Comparison of ENCODE assay signal across 20 cellular contexts in the genomic region with DNA sequence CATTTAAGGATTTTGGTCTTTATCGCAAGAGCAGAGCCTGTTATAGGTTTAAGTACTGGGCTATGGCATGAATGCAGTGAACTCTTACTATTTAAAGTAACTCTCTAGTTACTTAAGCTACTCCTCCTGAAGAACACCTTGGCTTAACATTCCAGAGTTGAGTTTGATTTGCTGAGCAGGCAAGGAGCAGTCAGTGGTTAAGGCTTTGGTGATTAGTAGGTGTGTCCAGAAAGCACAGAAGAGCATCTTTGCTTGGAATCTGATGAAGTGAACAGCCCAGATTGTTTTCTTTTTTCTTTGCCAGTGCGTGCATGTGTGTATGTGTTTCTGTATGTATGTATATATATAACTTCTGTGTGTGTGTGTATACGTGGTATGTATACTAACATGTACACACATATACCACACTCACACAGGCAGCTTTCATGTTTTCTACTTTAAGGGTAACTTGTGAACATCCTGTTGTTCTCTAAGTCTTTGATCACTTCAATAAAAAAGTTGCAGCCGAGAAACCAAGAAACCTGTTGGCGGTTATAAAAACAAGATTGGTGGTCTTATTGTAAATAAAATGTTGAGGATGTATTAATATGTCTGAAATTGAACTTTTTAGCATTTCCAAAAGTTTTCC. TPM values are rescaled to one million over a fixed set of nuclear protein-coding genes. Genes with fewer than 3 reads are reported as not detected.
A peak's percentile ranks its signal among the peaks of the same experiment; 100 is the strongest.
DNase-seq lines count a peak whose midpoint lies in the region; ATAC-seq and TF ChIP-seq lines count a peak whose summit lies in the region.
"Had no signal": no experiment of that assay in that cellular context is flagged by ENCODE, and none has a peak within 500 bp of the region (broad histone marks: within the 10 kb centered on the region; RNA-seq: fewer than 3 reads in every experiment).

No MANE protein-coding gene starts in this region.

- POLR2A ChIA-PET in T-cell (lab: Charles Lee) = no interaction called here

- H3K4me3 ChIP-seq in cardiac muscle cell (no peak overlapping the region), lower lobe of right lung (no peak overlapping the region)
- H3K4me3 ChIP-seq: breast epithelium, GM23248, heart left ventricle, left ventricle myocardium inferior had no signal

- peak; percentile 57 to 81 (median 72) for ATAC-seq in T-cell (replicated peaks in 1 of 4)
- ATAC-seq in lower lobe of right lung = peak; percentile 36 to 59
- no peak for ATAC-seq in HG02642 (IDR thresholded peaks at IDR 0.05; ENCODE audit: poor library complexity, unreplicated experiment)
- ATAC-seq in GM18873 (IDR thresholded peaks at IDR 0.05; ENCODE audit: low FRiP score, unreplicated experiment) = no peak
- no peak for ATAC-seq in GM21717 (IDR thresholded peaks at IDR 0.05; ENCODE audit: unreplicated experiment)

- DNase-seq in cardiac muscle cell (ENCODE audit: low read depth in 1 of 2, low spot score in 1 of 2) (peak in 1 of 2 donors; percentile 28), cardiac septum (ENCODE audit: low spot score) (no peak), T-cell (peak in 2 of 34 experiments; percentile 12 to 19), lower lobe of right lung (no peak), NCI-H1930 (lab: John Stamatoyannopoulos, UW) (no peak)
- DNase-seq: activated CD4-positive, alpha-beta T cell treated with anti-CD3 and anti-CD28 coated beads, Interleukin-2, amount 50 U/mL, for 48 hours; dermis blood vessel endothelial cell; DMS53; heart left ventricle; left ventricle myocardium inferior; MM.1S; NCI-H82; nucleus accumbens; SHP77 had no signal

- H3K36me3 Mint-ChIP-seq in T-cell = peaks cover 32% of the 10 kb centered on the region

- H3K27ac Mint-ChIP-seq in T-cell = peak overlapping the region; percentile 85 to 88
- H3K27ac Mint-ChIP-seq: IgD-negative memory B cell had no signal

- H3K9me3 Mint-ChIP-seq in T-cell = no peaks in the 10 kb centered on the region
- H3K9me3 Mint-ChIP-seq: IgD-negative memory B cell had no signal

- intact Hi-C loops in cardiac septum (cut with DNase I) (no loop called here), lower lobe of right lung (cut with DNase I) (no loop called here)

- H3K4me3 Mint-ChIP-seq in T-cell = peak overlapping the region in 2 of 3 donors; percentile 14 to 52
- H3K4me3 Mint-ChIP-seq: IgD-negative memory B cell had no signal

- H3K9me3 ChIP-seq in cardiac muscle cell (ENCODE audit: low read depth) = no peaks in the 10 kb centered on the region
- H3K9me3 ChIP-seq in lower lobe of right lung = no peaks in the 10 kb centered on the region
- H3K9me3 ChIP-seq: breast epithelium, heart left ventricle, left ventricle myocardium inferior had no signal

- CTCF ChIA-PET in T-cell (lab: Charles Lee) = interaction anchor here in 1 of 2 donors (0.6 kb wide), 1 partner anchor 565 kb away, joined by 3 read pairs; no protein-coding TSS in a partner anchor

- H3K4me1 Mint-ChIP-seq in T-cell = peaks cover 49 to 60% (median 60%) of the 10 kb centered on the region in 3 donors

- H3K27ac ChIP-seq in cardiac muscle cell (peak overlapping the region; percentile 19), lower lobe of right lung (no peak overlapping the region)
- H3K27ac ChIP-seq: breast epithelium, GM23248, heart left ventricle, left ventricle myocardium inferior had no signal

- no peak for TF ChIP-seq CTCF in cardiac muscle cell (IDR thresholded peaks at IDR 0.05; ENCODE audit: low read depth, low read length)
- TF ChIP-seq CTCF in lower lobe of right lung (IDR thresholded peaks at IDR 0.05) = no peak

- no peaks in the 10 kb centered on the region for H3K27me3 Mint-ChIP-seq in T-cell
- H3K27me3 Mint-ChIP-seq: IgD-negative memory B cell had no signal

- H3K27me3 ChIP-seq in cardiac muscle cell = no peaks in the 10 kb centered on the region
- H3K27me3 ChIP-seq in lower lobe of right lung (ENCODE audit: low read depth) = no peaks in the 10 kb centered on the region
- H3K27me3 ChIP-seq: breast epithelium, heart left ventricle had no signal

- H3K4me1 ChIP-seq in cardiac muscle cell (ENCODE audit: low read depth) = peaks cover 6% of the 10 kb centered on the region
- peaks cover 14% of the 10 kb centered on the region for H3K4me1 ChIP-seq in lower lobe of right lung
- H3K4me1 ChIP-seq: breast epithelium had no signal

- no peaks in the 10 kb centered on the region for H3K36me3 ChIP-seq in cardiac muscle cell
- no peaks in the 10 kb centered on the region for H3K36me3 ChIP-seq in lower lobe of right lung
- H3K36me3 ChIP-seq: breast epithelium, heart left ventricle, left ventricle myocardium inferior had no signal

RNA-seq across cellular contexts. Expression of gene TULP4, which starts 56.2 kb away (rescaled TPM):
- 92.8 and 118 TPM in 2 replicates for total RNA-seq in cardiac muscle cell
- 20.0 and 24.4 TPM in 2 replicates for polyA plus RNA-seq in cardiac muscle cell
- 98.3 TPM for total RNA-seq in cardiac septum
- total RNA-seq in T-cell = 10 to 100 TPM; 62.9 to 85.1 (median 76.1) TPM
- 104 TPM for total RNA-seq in lower lobe of right lung

Comparison
In these comparisons a context has a peak if more than half of its experiments do, and no peak if none do; other contexts are left out.
1. ATAC-seq: peak in T-cell (4 of 4) and lower lobe of right lung (2 of 2); none in HG02642 (single experiment), GM18873 (single experiment) and GM21717 (single experiment).